ENCODE assay signal across 9 cellular contexts in genomic region chr3:183584246-183584913, GRCh38. TPM values are rescaled to one million over a fixed set of nuclear protein-coding genes. Genes with fewer than 3 reads are reported as not detected.
DNase-seq lines count a peak whose midpoint lies in the region; ATAC-seq and TF ChIP-seq lines count a peak whose summit lies in the region.
"Had no signal": no experiment of that assay in that cellular context is flagged by ENCODE, and none has a peak within 500 bp of the region (broad histone marks: within the 10 kb centered on the region; RNA-seq: fewer than 3 reads in every experiment).

No MANE protein-coding gene starts in this region.

- peak overlapping the region; percentile 37 to 59 for H3K27ac ChIP-seq in uterus
- H3K27ac ChIP-seq: SJSA1 had no signal

- no peaks in the 10 kb centered on the region for H3K36me3 Mint-ChIP-seq in activated T-cell treated with anti-CD3 and anti-CD28 coated beads, Interleukin-2, amount 50 U/mL, for 72 hours (ENCODE audit: insufficient read depth in 2 of 2)
- H3K36me3 Mint-ChIP-seq in endothelial cell (ENCODE audit: low read depth, unreplicated experiment): peaks cover 4% of the 10 kb centered on the region

- peak overlapping the region; percentile 40 for H3K27ac Mint-ChIP-seq in activated T-cell treated with anti-CD3 and anti-CD28 coated beads, Interleukin-2, amount 50 U/mL, for 72 hours
- no peak overlapping the region for H3K27ac Mint-ChIP-seq in endothelial cell (ENCODE audit: unreplicated experiment)

- no peaks in the 10 kb centered on the region for H3K4me1 ChIP-seq in uterus
- H3K4me1 ChIP-seq: SJSA1 had no signal

- H3K36me3 ChIP-seq in uterus: no peaks in the 10 kb centered on the region
- H3K36me3 ChIP-seq: SJSA1 had no signal

- H3K9me3 Mint-ChIP-seq in activated T-cell treated with anti-CD3 and anti-CD28 coated beads, Interleukin-2, amount 50 U/mL, for 72 hours: peaks cover 0 to 2% of the 10 kb centered on the region in 2 donors
- no peaks in the 10 kb centered on the region for H3K9me3 Mint-ChIP-seq in endothelial cell (ENCODE audit: unreplicated experiment)

- no peak overlapping the region for H3K4me3 ChIP-seq in uterus
- H3K4me3 ChIP-seq: SJSA1 had no signal

- peaks cover 29% of the 10 kb centered on the region for H3K4me1 Mint-ChIP-seq in activated T-cell treated with anti-CD3 and anti-CD28 coated beads, Interleukin-2, amount 50 U/mL, for 72 hours (ENCODE audit: low read depth)
- peaks cover 22% of the 10 kb centered on the region for H3K4me1 Mint-ChIP-seq in endothelial cell (ENCODE audit: unreplicated experiment)

- H3K27me3 ChIP-seq in uterus: no peaks in the 10 kb centered on the region
- H3K27me3 ChIP-seq: SJSA1 had no signal

- H3K9me3 ChIP-seq in uterus: no peaks in the 10 kb centered on the region
- H3K9me3 ChIP-seq: SJSA1 had no signal

- TF ChIP-seq POLR2A in uterus (IDR thresholded peaks at IDR 0.05): no peak

- TF ChIP-seq CTCF in endothelial cell (IDR thresholded peaks at IDR 0.05; ENCODE audit: unreplicated experiment) (no peak), uterus (IDR thresholded peaks at IDR 0.05) (no peak)

- no peak for ATAC-seq in activated T-cell treated with anti-CD3 and anti-CD28 coated beads, Interleukin-2, amount 50 U/mL, for 72 hours (replicated peaks in 1 of 2)
- ATAC-seq in HG03097 (IDR thresholded peaks at IDR 0.05; ENCODE audit: low FRiP score, unreplicated experiment): no peak

- no peak for DNase-seq in activated T-cell treated with anti-CD3 and anti-CD28 coated beads, Interleukin-2, amount 50 U/mL, for 72 hours
- DNase-seq in activated T-cell treated with anti-CD3 and anti-CD28 coated beads for 4 hours (no peak), endothelial cell (ENCODE audit: low spot score) (peak; percentile 5), midbrain (lab: John Stamatoyannopoulos, UW) (peak; percentile 55), uterus (peak; percentile 38 to 52), HuH-7 (ENCODE audit: low spot score) (no peak)
- no peak for DNase-seq in activated CD4-positive, alpha-beta T cell treated with anti-CD3 and anti-CD28 coated beads, Interleukin-2, amount 50 U/mL, for 1 hour

- no peak overlapping the region for H3K4me3 Mint-ChIP-seq in activated T-cell treated with anti-CD3 and anti-CD28 coated beads, Interleukin-2, amount 50 U/mL, for 72 hours
- no peak overlapping the region for H3K4me3 Mint-ChIP-seq in endothelial cell (ENCODE audit: unreplicated experiment)

- no peaks in the 10 kb centered on the region for H3K27me3 Mint-ChIP-seq in activated T-cell treated with anti-CD3 and anti-CD28 coated beads, Interleukin-2, amount 50 U/mL, for 72 hours (ENCODE audit: low read depth)
- H3K27me3 Mint-ChIP-seq in endothelial cell (ENCODE audit: unreplicated experiment): peaks cover 3% of the 10 kb centered on the region

- intact Hi-C loops in uterus (cut with DNase I; ENCODE audit: low total_unique reads): no loop called here

RNA-seq across cellular contexts. Expression of gene KLHL6, which starts 28.9 kb away (rescaled TPM):
- total RNA-seq in activated T-cell treated with anti-CD3 and anti-CD28 coated beads, Interleukin-2, amount 50 U/mL, for 72 hours: 10 to 100 TPM; 83.5 to 88.8 TPM
- total RNA-seq in endothelial cell (ENCODE audit: unreplicated experiment) (46.1 TPM), uterus (1 to 10 TPM in 3 of 4 donors, under 1 TPM in 1; 0.26 to 2.0 (median 1.6) TPM)
- total RNA-seq: SJSA1 had no signal

RNA-seq across cellular contexts. Expression of gene KLHL24, which starts 51.0 kb away (rescaled TPM):
- total RNA-seq in activated T-cell treated with anti-CD3 and anti-CD28 coated beads, Interleukin-2, amount 50 U/mL, for 72 hours: 10 to 100 TPM; 42.2 to 42.8 TPM
- 50.9 TPM for total RNA-seq in endothelial cell (ENCODE audit: unreplicated experiment)
- 100 to 1,000 TPM in 3 of 4 donors, 10 to 100 TPM in 1; 69.1 to 231 (median 146) TPM for total RNA-seq in uterus

Comparison
In these comparisons a context has a peak if more than half of its experiments do, and no peak if none do; other contexts are left out.
1. DNase-seq: peak in endothelial cell (single experiment), midbrain (single experiment) and uterus (2 of 2); none in activated T-cell treated with anti-CD3 and anti-CD28 coated beads, Interleukin-2, amount 50 U/mL, for 72 hours (0 of 2), activated T-cell treated with anti-CD3 and anti-CD28 coated beads for 4 hours (single experiment), activated CD4-positive, alpha-beta T cell treated with anti-CD3 and anti-CD28 coated beads, Interleukin-2, amount 50 U/mL, for 1 hour (single experiment) and HuH-7 (single experiment).
2. RNA of gene KLHL6, which starts 28.9 kb away (total RNA-seq): 83.5 to 88.8 TPM in activated T-cell treated with anti-CD3 and anti-CD28 coated beads, Interleukin-2, amount 50 U/mL, for 72 hours and 46.1 TPM in endothelial cell (single experiment); 0.26 to 2.0 TPM in uterus; every median in the first group is over 10 times any median in the second.